ENCODE assay signal across 13 cellular contexts in genomic region chr11:103923473-103923931, GRCh38.
DNase-seq lines count a peak whose midpoint lies in the region; ATAC-seq and TF ChIP-seq lines count a peak whose summit lies in the region.
"Had no signal": no experiment of that assay in that cellular context is flagged by ENCODE, and none has a peak within 500 bp of the region (broad histone marks: within the 10 kb centered on the region; RNA-seq: fewer than 3 reads in every experiment).

No MANE protein-coding gene starts in this region.

- no peak overlapping the region for H3K4me3 ChIP-seq in AG10803 (ENCODE audit: low read length)
- H3K4me3 ChIP-seq: stomach had no signal

- no peak overlapping the region for H3K27ac Mint-ChIP-seq in endothelial cell (ENCODE audit: unreplicated experiment)
- H3K27ac Mint-ChIP-seq: activated T-helper 2 cell treated with anti-CD3 and anti-CD28 coated beads, Interferon-gamma antibody, Interleukin-2, Interleukin-4, amounts not matched to agents 10 μg/mL and 5 μg/mL and 100 μg/mL, durations not matched to agents 14 hours and 24 hours and 36 hours had no signal

- no peaks in the 10 kb centered on the region for H3K36me3 Mint-ChIP-seq in endothelial cell (ENCODE audit: low read depth, unreplicated experiment)

- TF ChIP-seq CTCF in AG10803 (conservative IDR thresholded peaks at IDR 0.05; ENCODE audit: low read length) (no peak), endothelial cell (IDR thresholded peaks at IDR 0.05; ENCODE audit: unreplicated experiment) (no peak)

- no peaks in the 10 kb centered on the region for H3K9me3 Mint-ChIP-seq in endothelial cell (ENCODE audit: unreplicated experiment)
- H3K9me3 Mint-ChIP-seq: activated T-helper 2 cell treated with anti-CD3 and anti-CD28 coated beads, Interferon-gamma antibody, Interleukin-2, Interleukin-4, amounts not matched to agents 10 μg/mL and 5 μg/mL and 100 μg/mL, durations not matched to agents 14 hours and 24 hours and 36 hours had no signal

- no peaks in the 10 kb centered on the region for H3K4me1 Mint-ChIP-seq in endothelial cell (ENCODE audit: unreplicated experiment)

- no peak overlapping the region for H3K4me3 Mint-ChIP-seq in endothelial cell (ENCODE audit: unreplicated experiment)

- peak; percentile 42 for ATAC-seq in GM21390 (IDR thresholded peaks at IDR 0.05; ENCODE audit: unreplicated experiment)
- ATAC-seq in GM19035 (IDR thresholded peaks at IDR 0.05; ENCODE audit: unreplicated experiment), result no peak
- ATAC-seq in HG03378 (IDR thresholded peaks at IDR 0.05; ENCODE audit: unreplicated experiment), result no peak
- ATAC-seq: left lobe of liver, Right ventricle myocardium inferior had no signal

- H3K27me3 Mint-ChIP-seq in endothelial cell (ENCODE audit: unreplicated experiment), result no peaks in the 10 kb centered on the region

- DNase-seq in AG10803 (ENCODE audit: low read depth) (peak; percentile 50), NCI-H345 treated with DMSO at 0.1 percent for 48 hours (lab: John Stamatoyannopoulos, UW; ENCODE audit: unreplicated experiment) (peak; percentile 55), glomerular visceral epithelial cell (ENCODE audit: extremely low spot score) (peak; percentile 7), DMS114 treated with DMSO at 0.1 percent for 48 hours (lab: John Stamatoyannopoulos, UW; ENCODE audit: unreplicated experiment) (no peak), endothelial cell (ENCODE audit: low spot score) (no peak)
- DNase-seq: NCI-H2107, stomach had no signal

Comparison
In these comparisons a context has a peak if more than half of its experiments do, and no peak if none do; other contexts are left out.
1. DNase-seq: peak in AG10803 (single experiment), NCI-H345 treated with DMSO at 0.1 percent for 48 hours (single experiment) and glomerular visceral epithelial cell (single experiment); none in DMS114 treated with DMSO at 0.1 percent for 48 hours (single experiment) and endothelial cell (single experiment).